In genomic region chr4:60450054-60450453, GRCh38 we compare ENCODE assay signal across 19 cellular contexts.
"Had no signal": no experiment of that assay in that cellular context is flagged by ENCODE, and none has a peak within 500 bp of the region (broad histone marks: within the 10 kb centered on the region; RNA-seq: fewer than 3 reads in every experiment).

No MANE protein-coding gene starts in this region.

- ATAC-seq: activated CD8-positive, alpha-beta T cell treated with anti-CD3 and anti-CD28 coated beads, Interleukin-2, amount 10 ng/mL, durations not matched to agents 7 days and 5 days; body of pancreas; left ventricle myocardium superior; natural killer cell; stimulated activated memory B cell treated with anti-CD40 and anti-IgM and Interleukin-4, amounts not matched to agents 10 μg/mL and 1 μg/mL and 100 μg/mL, for 72 hours had no signal

- H3K4me3 ChIP-seq: body of pancreas, colonic mucosa, esophagus squamous epithelium had no signal

- H3K4me3 Mint-ChIP-seq: activated B cell treated with CpG ODN at 0.5 μM for 24 hours; activated CD8-positive, alpha-beta T cell treated with anti-CD3 and anti-CD28 coated beads, Interleukin-2, amount 10 ng/mL, durations not matched to agents 7 days and 5 days; activated naive CD8-positive, alpha-beta T cell; memory B cell; natural killer cell; stimulated activated memory B cell treated with anti-CD40 and anti-IgM and Interleukin-4, amounts not matched to agents 10 μg/mL and 1 μg/mL and 100 μg/mL, for 72 hours had no signal

- H3K27ac ChIP-seq: body of pancreas, colonic mucosa, esophagus squamous epithelium had no signal

- H3K27ac Mint-ChIP-seq: activated B cell treated with CpG ODN at 0.5 μM for 24 hours; activated CD8-positive, alpha-beta T cell treated with anti-CD3 and anti-CD28 coated beads, Interleukin-2, amount 10 ng/mL, durations not matched to agents 7 days and 5 days; activated naive CD8-positive, alpha-beta T cell; memory B cell; natural killer cell; stimulated activated memory B cell treated with anti-CD40 and anti-IgM and Interleukin-4, amounts not matched to agents 10 μg/mL and 1 μg/mL and 100 μg/mL, for 72 hours had no signal

- H3K4me1 ChIP-seq: body of pancreas, colonic mucosa, esophagus squamous epithelium had no signal

- DNase-seq: activated B cell treated with CpG ODN at 0.5 μM for 24 hours; activated CD4-positive, alpha-beta T cell treated with anti-CD3 and anti-CD28 coated beads for 48 hours; activated CD8-positive, alpha-beta memory T cell treated with anti-CD3 and anti-CD28 coated beads, Interleukin-2, amount 50 U/mL, for 48 hours; activated CD8-positive, alpha-beta T cell treated with anti-CD3 and anti-CD28 coated beads, Interleukin-2, amount 10 ng/mL, durations not matched to agents 7 days and 5 days; activated gamma-delta T cell treated with Interleukin-2 at 50 U/mL for 16 hours; amniotic stem cell; body of pancreas; central memory CD4-positive, alpha-beta T cell; colonic mucosa; esophagus squamous epithelium; hippocampal formation; kidney glomerular epithelial cell; left ventricle myocardium superior; natural killer cell; nucleus accumbens; stimulated activated CD4-positive, alpha-beta T cell treated with anti-CD3 and anti-CD28 coated beads, Interleukin-2, amount 100 ng/mL, for 48 hours had no signal

- H3K4me1 Mint-ChIP-seq: activated B cell treated with CpG ODN at 0.5 μM for 24 hours; memory B cell; natural killer cell; stimulated activated memory B cell treated with anti-CD40 and anti-IgM and Interleukin-4, amounts not matched to agents 10 μg/mL and 1 μg/mL and 100 μg/mL, for 72 hours had no signal

- H3K36me3 Mint-ChIP-seq: activated naive CD8-positive, alpha-beta T cell; memory B cell; stimulated activated memory B cell treated with anti-CD40 and anti-IgM and Interleukin-4, amounts not matched to agents 10 μg/mL and 1 μg/mL and 100 μg/mL, for 72 hours had no signal

- H3K27me3 ChIP-seq: body of pancreas, colonic mucosa, esophagus squamous epithelium had no signal

- H3K9me3 ChIP-seq: body of pancreas, colonic mucosa, esophagus squamous epithelium had no signal

- H3K27me3 Mint-ChIP-seq: activated B cell treated with CpG ODN at 0.5 μM for 24 hours; activated naive CD8-positive, alpha-beta T cell; memory B cell; stimulated activated memory B cell treated with anti-CD40 and anti-IgM and Interleukin-4, amounts not matched to agents 10 μg/mL and 1 μg/mL and 100 μg/mL, for 72 hours had no signal

- H3K9me3 Mint-ChIP-seq: activated B cell treated with CpG ODN at 0.5 μM for 24 hours; stimulated activated memory B cell treated with anti-CD40 and anti-IgM and Interleukin-4, amounts not matched to agents 10 μg/mL and 1 μg/mL and 100 μg/mL, for 72 hours had no signal

- H3K36me3 ChIP-seq: colonic mucosa, esophagus squamous epithelium had no signal
